In genomic region chr2:14114275-14114674, GRCh38 we compare ENCODE assay signal across 20 cellular contexts.
DNase-seq lines count a peak whose midpoint lies in the region; ATAC-seq, FAIRE-seq and TF ChIP-seq lines count a peak whose summit lies in the region.
"Had no signal": no experiment of that assay in that cellular context is flagged by ENCODE, and none has a peak within 500 bp of the region (broad histone marks: within the 10 kb centered on the region; RNA-seq: fewer than 3 reads in every experiment).

No MANE protein-coding gene starts in this region.

- H3K27ac ChIP-seq in pancreas = no peak overlapping the region
- H3K27ac ChIP-seq: BLaER1, C4-2B, GM23248 had no signal

- no peaks in the 10 kb centered on the region for H3K27me3 ChIP-seq in pancreas
- H3K27me3 ChIP-seq: BLaER1 had no signal

- H3K4me3 ChIP-seq in pancreas = no peak overlapping the region
- H3K4me3 ChIP-seq: BLaER1, GM12878, GM23248 had no signal

- DNase-seq in RCC 7860 (ENCODE audit: low spot score) (no peak), pancreas (no peak), activated T-cell treated with anti-CD3 and anti-CD28 coated beads for 4 hours (no peak), NCI-H187 (lab: John Stamatoyannopoulos, UW) (no peak)
- DNase-seq in activated CD4-positive, alpha-beta T cell treated with anti-CD3 and anti-CD28 coated beads for 48 hours = no peak
- DNase-seq: Caco-2; CD4-positive, CD25-positive, alpha-beta regulatory T cell; CD8-positive, alpha-beta T cell; DMS153; DND-41; GDM1; GM23248; H7; HCEC 1CT had no signal

- ATAC-seq in pancreas = no peak
- ATAC-seq: CD8-positive, alpha-beta T cell; GM12878 had no signal

- no peaks in the 10 kb centered on the region for H3K4me1 ChIP-seq in pancreas
- H3K4me1 ChIP-seq: BLaER1, Caco-2 had no signal

- FAIRE-seq in RCC 7860 (lab: Jason Lieb, UNC) (peak; percentile 23), colon (lab: Jason Lieb, UNC) (peak; percentile 79), pancreas (lab: Jason Lieb, UNC) (peak; percentile 81)
- FAIRE-seq: GM12878, GM19239, H1 had no signal

- H3K36me3 ChIP-seq in pancreas = no peaks in the 10 kb centered on the region
- H3K36me3 ChIP-seq: BLaER1 had no signal

- no peaks in the 10 kb centered on the region for H3K9me3 ChIP-seq in pancreas
- H3K9me3 ChIP-seq: BLaER1, Caco-2 had no signal

- no peak for TF ChIP-seq CTCF in pancreas (IDR thresholded peaks at IDR 0.05)

- WGBS in pancreas, 2 donors = 41 to 91% methylated on average over 2 of the region's 2 CpGs

- intact Hi-C loops in pancreas (cut with DNase I) = no loop called here
